In the genomic region with DNA sequence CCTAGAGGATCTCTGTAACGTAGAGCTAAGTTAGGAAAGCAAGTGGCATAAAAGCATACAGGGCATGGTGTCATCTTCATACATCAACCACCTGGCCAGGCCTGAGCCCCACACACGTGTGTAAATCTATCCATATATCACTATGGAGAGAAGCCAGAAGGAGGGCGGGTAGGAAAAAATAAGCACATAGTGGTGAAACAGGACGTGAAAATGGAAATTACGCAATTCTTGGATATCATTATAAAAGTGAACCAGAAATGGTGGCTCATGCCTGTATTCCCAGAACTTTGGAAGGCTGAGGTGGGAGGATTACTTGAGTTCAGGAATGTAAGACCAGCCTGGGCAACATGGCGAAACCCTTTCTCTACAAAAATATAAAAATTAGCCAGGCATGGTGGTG, we compare ENCODE assay signal across 26 cellular contexts. TPM values are rescaled to one million over a fixed set of nuclear protein-coding genes. Genes with fewer than 3 reads are reported as not detected.
"Had no signal": no experiment of that assay in that cellular context is flagged by ENCODE, and none has a peak within 500 bp of the region (broad histone marks: within the 10 kb centered on the region; RNA-seq: fewer than 3 reads in every experiment).

No MANE protein-coding gene starts in this region.

- H3K4me1 ChIP-seq: ascending aorta, lower lobe of right lung, neural progenitor cell, sigmoid colon, upper lobe of left lung had no signal

- H3K27ac ChIP-seq: ascending aorta, brain microvascular endothelial cell, heart right ventricle, lower lobe of right lung, neural progenitor cell, sigmoid colon, upper lobe of left lung had no signal

- H3K4me3 ChIP-seq: ascending aorta, heart right ventricle, lower lobe of right lung, neural progenitor cell, sigmoid colon, upper lobe of left lung had no signal

- DNase-seq: activated CD4-positive, alpha-beta T cell treated with anti-CD3 and anti-CD28 coated beads for 1 hour; activated CD4-positive, alpha-beta T cell treated with anti-CD3 and anti-CD28 coated beads, Interleukin-2, amount 50 U/mL, for 1 hour; activated CD8-positive, alpha-beta T cell treated with anti-CD3 and anti-CD28 coated beads, Interleukin-2, amount 10 ng/mL, durations not matched to agents 7 days and 5 days; activated T-cell treated with anti-CD3 and anti-CD28 coated beads, Interleukin-2, amount 50 U/mL, for 1 hour; brain microvascular endothelial cell; caudate nucleus; dermis blood vessel endothelial cell; effector CD8-positive, alpha-beta T cell; heart right ventricle; kidney; lower lobe of right lung; naive thymus-derived CD4-positive, alpha-beta T cell; sigmoid colon; stimulated activated CD4-positive, alpha-beta T cell treated with anti-CD3 and anti-CD28 coated beads, Interleukin-2, amount 100 ng/mL, for 48 hours; stimulated activated CD8-positive, alpha-beta memory T cell treated with anti-CD3 and anti-CD28 coated beads, Interleukin-4, amount 100 ng/mL, for 48 hours; stimulated activated naive B cell treated with anti-CD40 and anti-IgM and Interleukin-4, amounts not matched to agents 10 μg/mL and 1 μg/mL and 100 μg/mL, for 72 hours; T-helper 1 cell; upper lobe of left lung had no signal

- H3K9me3 ChIP-seq: ascending aorta, heart right ventricle, lower lobe of right lung, sigmoid colon, upper lobe of left lung had no signal

- H2AFZ ChIP-seq: neural progenitor cell had no signal

- H3K36me3 ChIP-seq: neural progenitor cell had no signal

- ATAC-seq: activated CD8-positive, alpha-beta T cell treated with anti-CD3 and anti-CD28 coated beads, Interleukin-2, amount 10 ng/mL, durations not matched to agents 7 days and 5 days; activated naive CD4-positive, alpha-beta T cell treated with anti-CD3 and anti-CD28 coated beads, Interleukin-2, amount 50 U/mL, for 72 hours; activated T-helper 17 cell treated with anti-CD3 and anti-CD28 coated beads, Interleukin-2, amount 50 U/mL, for 72 hours; esophagus mucosa; heart right ventricle; left lobe of liver; lower lobe of right lung; naive thymus-derived CD4-positive, alpha-beta T cell; stimulated activated naive B cell treated with anti-CD40 and anti-IgM and Interleukin-4, amounts not matched to agents 10 μg/mL and 1 μg/mL and 100 μg/mL, for 72 hours had no signal

- H3K27me3 ChIP-seq: ascending aorta, brain microvascular endothelial cell, heart right ventricle, neural progenitor cell, sigmoid colon, upper lobe of left lung had no signal

- H3K4me2 ChIP-seq: neural progenitor cell had no signal

- H3K9ac ChIP-seq: neural progenitor cell had no signal

RNA-seq across cellular contexts. Expression of gene RGS9BP, which starts 51.2 kb away (rescaled TPM):
- total RNA-seq: ascending aorta, mesenteric fat pad had no signal
- polyA plus RNA-seq: endothelial cell of umbilical vein; naive thymus-derived CD4-positive, alpha-beta T cell had no signal
